8 cellular contexts compared by ENCODE assay signal in the genomic region with DNA sequence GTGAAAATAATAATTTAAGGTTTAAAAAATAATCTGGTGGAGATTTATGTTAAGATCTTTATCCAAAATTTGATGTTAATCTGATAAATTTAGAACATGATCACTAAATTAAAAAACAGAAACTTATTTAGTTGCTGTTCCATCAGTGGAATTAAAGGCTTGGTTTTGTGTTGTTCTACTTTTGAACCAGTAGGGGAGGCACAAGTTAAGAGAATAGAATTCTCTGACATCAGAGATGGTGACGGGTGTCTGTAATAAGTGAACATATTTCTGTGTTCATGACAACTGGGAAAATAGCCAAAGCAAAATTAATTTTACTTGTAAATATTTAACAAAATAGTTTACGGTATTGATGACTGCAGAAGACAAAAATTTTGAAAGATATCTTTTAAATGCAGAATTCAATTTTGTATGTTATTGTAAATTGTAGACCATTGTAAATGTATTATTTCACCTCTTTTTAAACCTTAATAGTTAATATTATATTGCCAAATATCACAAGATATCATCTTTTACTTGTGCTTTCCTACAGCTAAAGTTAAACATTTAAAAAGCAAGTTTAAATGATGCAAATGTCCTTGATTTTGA.
A peak's percentile ranks its signal among the peaks of the same experiment; 100 is the strongest.
DNase-seq lines count a peak whose midpoint lies in the region; ATAC-seq and TF ChIP-seq lines count a peak whose summit lies in the region.

No MANE protein-coding gene starts in this region.

- H3K27ac ChIP-seq in DOHH2 (ENCODE audit: low read depth, low read length) = no peak overlapping the region
- no peak overlapping the region for H3K27ac ChIP-seq in adrenal gland
- H3K27ac ChIP-seq in upper lobe of right lung = no peak overlapping the region
- H3K27ac ChIP-seq in effector memory CD4-positive, alpha-beta T cell (ENCODE audit: insufficient read depth, low read length, poor library complexity, severe bottlenecking) = no peak overlapping the region

- no peaks in the 10 kb centered on the region for H3K36me3 ChIP-seq in DOHH2 (ENCODE audit: control insufficient read depth, low read length)
- peaks cover 0 to 6% of the 10 kb centered on the region in 2 donors for H3K36me3 ChIP-seq in adrenal gland (replicated peaks in 1 of 2)
- peaks cover 11% of the 10 kb centered on the region for H3K36me3 ChIP-seq in upper lobe of right lung
- no peaks in the 10 kb centered on the region for H3K36me3 ChIP-seq in effector memory CD4-positive, alpha-beta T cell (ENCODE audit: control insufficient read depth, insufficient read depth, low read length)

- no peaks in the 10 kb centered on the region for H3F3A ChIP-seq in DOHH2 (ENCODE audit: control insufficient read depth, insufficient read depth)

- H3K4me1 ChIP-seq in DOHH2 (ENCODE audit: control insufficient read depth, low read length) = no peaks in the 10 kb centered on the region
- H3K4me1 ChIP-seq in adrenal gland (replicated peaks in 1 of 2) = peaks cover 13% of the 10 kb centered on the region in 2 donors
- no peaks in the 10 kb centered on the region for H3K4me1 ChIP-seq in upper lobe of right lung
- no peaks in the 10 kb centered on the region for H3K4me1 ChIP-seq in effector memory CD4-positive, alpha-beta T cell (ENCODE audit: control insufficient read depth, insufficient read depth, low read length, poor library complexity, severe bottlenecking)

- ATAC-seq in GM21786 (IDR thresholded peaks at IDR 0.05; ENCODE audit: unreplicated experiment) (peak; percentile 66), upper lobe of right lung (no peak)

- no peak overlapping the region for H3K4me2 ChIP-seq in DOHH2 (ENCODE audit: low read length)

- H3K4me3 ChIP-seq in DOHH2 (ENCODE audit: low read length) (no peak overlapping the region), adrenal gland (no peak overlapping the region), upper lobe of right lung (no peak overlapping the region)
- H3K4me3 ChIP-seq in effector memory CD4-positive, alpha-beta T cell (ENCODE audit: insufficient read depth, low read depth, low read length, poor library complexity, severe bottlenecking) = no peak overlapping the region

- no peaks in the 10 kb centered on the region for H4K20me1 ChIP-seq in DOHH2 (ENCODE audit: control insufficient read depth, insufficient read depth, low read depth, low read length)

- no peaks in the 10 kb centered on the region for H3K9me2 ChIP-seq in DOHH2 (replicated peaks; ENCODE audit: control insufficient read depth, low read length)

- DNase-seq in NCI-H1436 (lab: John Stamatoyannopoulos, UW) (peak; percentile 50), adrenal gland (no peak), iPS-NIHi7 (ENCODE audit: extremely low spot score) (peak; percentile 29), upper lobe of right lung (no peak)
- DNase-seq in effector memory CD4-positive, alpha-beta T cell = no peak
- DNase-seq in stimulated activated CD4-positive, alpha-beta T cell treated with anti-CD3 and anti-CD28 coated beads, Interleukin-4, amount 100 ng/mL, for 1 hour = no peak

- H3K9me3 ChIP-seq in DOHH2 (ENCODE audit: control insufficient read depth, insufficient read depth, low read length) = no peaks in the 10 kb centered on the region
- H3K9me3 ChIP-seq in adrenal gland (replicated peaks in 1 of 3) = no peaks in the 10 kb centered on the region
- H3K9me3 ChIP-seq in upper lobe of right lung = no peaks in the 10 kb centered on the region
- no peaks in the 10 kb centered on the region for H3K9me3 ChIP-seq in effector memory CD4-positive, alpha-beta T cell (ENCODE audit: control insufficient read depth, low read length)

- intact Hi-C loops in adrenal gland (cut with DNase I) = no loop called here
- intact Hi-C loops in upper lobe of right lung (cut with DNase I) = no loop called here

- no peaks in the 10 kb centered on the region for H3K27me3 ChIP-seq in DOHH2 (ENCODE audit: control insufficient read depth, low read length)
- no peaks in the 10 kb centered on the region for H3K27me3 ChIP-seq in adrenal gland
- H3K27me3 ChIP-seq in upper lobe of right lung = no peaks in the 10 kb centered on the region
- no peaks in the 10 kb centered on the region for H3K27me3 ChIP-seq in effector memory CD4-positive, alpha-beta T cell (replicated peaks; ENCODE audit: control insufficient read depth, insufficient read depth, low read length, poor library complexity, severe bottlenecking)

- TF ChIP-seq CTCF in DOHH2 (IDR thresholded peaks at IDR 0.05; ENCODE audit: low read depth, low read length, poor library complexity, severe bottlenecking) (peak; percentile 65), adrenal gland (IDR thresholded peaks at IDR 0.05) (peak; percentile 65 to 94 (median 85)), upper lobe of right lung (IDR thresholded peaks at IDR 0.05) (peak; percentile 33)

- no peaks in the 10 kb centered on the region for H3K79me2 ChIP-seq in DOHH2 (ENCODE audit: control insufficient read depth, low read length)

- 29 to 45% (median 34%) methylated on average over 2 of the region's 2 CpGs for WGBS in adrenal gland, 4 donors

- TF ChIP-seq POLR2A in adrenal gland (IDR thresholded peaks at IDR 0.05) = no peak

Comparison
In these comparisons a context has a peak if more than half of its experiments do, and no peak if none do; other contexts are left out.
1. CTCF ChIP-seq: peak in every context shown above with its lines; median percentile 85 in adrenal gland; 65 in DOHH2; 33 in upper lobe of right lung.
2. DNase-seq: peak in NCI-H1436 (single experiment) and iPS-NIHi7 (single experiment); none in adrenal gland (0 of 7), upper lobe of right lung (single experiment), effector memory CD4-positive, alpha-beta T cell (0 of 3) and stimulated activated CD4-positive, alpha-beta T cell treated with anti-CD3 and anti-CD28 coated beads, Interleukin-4, amount 100 ng/mL, for 1 hour (single experiment).